2 cellular contexts compared by ENCODE assay signal in the genomic region with DNA sequence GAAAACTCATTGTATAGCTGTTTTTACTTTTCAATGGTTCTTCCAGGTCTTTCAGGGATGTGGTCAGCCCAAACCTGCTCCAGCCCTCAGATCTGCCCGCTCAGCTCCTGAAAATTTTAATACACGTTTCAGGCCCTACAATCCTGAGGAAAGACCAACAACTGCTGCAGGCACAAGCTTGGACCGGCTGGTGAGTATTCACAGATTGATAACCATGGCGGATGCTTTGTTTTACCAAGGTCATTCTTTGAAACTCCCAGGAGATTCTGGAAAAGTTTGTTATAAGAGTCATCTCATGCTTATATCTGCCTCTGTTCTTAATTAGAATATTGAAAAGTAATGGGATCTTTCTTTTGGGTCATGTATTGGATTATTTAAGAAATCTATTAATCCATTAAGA.
TF ChIP-seq lines count a peak whose summit lies in the region.

No MANE protein-coding gene starts in this region.

TF ChIP-seq in A549, 52 proteins besides CTCF, POLR2A, EP300 and RAD21 (continued from another document):
- TF ChIP-seq BCL3 (IDR thresholded peaks at IDR 0.05) (no peak), HDAC2 (IDR thresholded peaks at IDR 0.05) (no peak), NR3C1 (IDR thresholded peaks at IDR 0.05) (no peak), JUN (IDR thresholded peaks at IDR 0.05) (no peak), NPAS2 (CRISPR knock-in tag; IDR thresholded peaks at IDR 0.05; ENCODE audit: borderline replicate concordance) (no peak), PBX3 (IDR thresholded peaks at IDR 0.05) (no peak)
- TF ChIP-seq, protein P1, sequence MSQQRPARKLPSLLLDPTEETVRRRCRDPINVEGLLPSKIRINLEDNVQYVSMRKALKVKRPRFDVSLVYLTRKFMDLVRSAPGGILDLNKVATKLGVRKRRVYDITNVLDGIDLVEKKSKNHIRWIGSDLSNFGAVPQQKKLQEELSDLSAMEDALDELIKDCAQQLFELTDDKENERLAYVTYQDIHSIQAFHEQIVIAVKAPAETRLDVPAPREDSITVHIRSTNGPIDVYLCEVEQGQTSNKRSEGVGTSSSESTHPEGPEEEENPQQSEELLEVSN (IDR thresholded peaks at IDR 0.05; ENCODE audit: borderline replicate concordance, low read depth): no peak
TF ChIP-seq in A549: peak in this region for 0.

TF ChIP-seq in IMR-90, 13 proteins besides CTCF, POLR2A, EP300 and RAD21 (continued from another document):
- TF ChIP-seq, protein P2, sequence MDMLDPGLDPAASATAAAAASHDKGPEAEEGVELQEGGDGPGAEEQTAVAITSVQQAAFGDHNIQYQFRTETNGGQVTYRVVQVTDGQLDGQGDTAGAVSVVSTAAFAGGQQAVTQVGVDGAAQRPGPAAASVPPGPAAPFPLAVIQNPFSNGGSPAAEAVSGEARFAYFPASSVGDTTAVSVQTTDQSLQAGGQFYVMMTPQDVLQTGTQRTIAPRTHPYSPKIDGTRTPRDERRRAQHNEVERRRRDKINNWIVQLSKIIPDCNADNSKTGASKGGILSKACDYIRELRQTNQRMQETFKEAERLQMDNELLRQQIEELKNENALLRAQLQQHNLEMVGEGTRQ (IDR thresholded peaks at IDR 0.05; ENCODE audit: low read depth, low read length): no peak
- TF ChIP-seq ELK1 (IDR thresholded peaks at IDR 0.05; ENCODE audit: borderline replicate concordance, low read depth, low read length): no peak
- no peak for TF ChIP-seq FOS (IDR thresholded peaks at IDR 0.05; ENCODE audit: low read depth, low read length)
- TF ChIP-seq MAZ (IDR thresholded peaks at IDR 0.05; ENCODE audit: borderline replicate concordance, low read depth, low read length): no peak
- TF ChIP-seq RFX5 (IDR thresholded peaks at IDR 0.05; ENCODE audit: low read depth, low read length): no peak
